In genomic region chr11:118560806-118561205, GRCh38 we compare ENCODE assay signal across 6 cellular contexts. TPM values are rescaled to one million over a fixed set of nuclear protein-coding genes. Genes with fewer than 3 reads are reported as not detected.
"Had no signal": no experiment of that assay in that cellular context is flagged by ENCODE, and none has a peak within 500 bp of the region (broad histone marks: within the 10 kb centered on the region; RNA-seq: fewer than 3 reads in every experiment).

No MANE protein-coding gene starts in this region.

- H3K27ac ChIP-seq: HL-60 had no signal

- H3K9me3 Mint-ChIP-seq: IgD-negative memory B cell had no signal

- ATAC-seq: HepG2, K562 had no signal

- H3K27ac Mint-ChIP-seq: IgD-negative memory B cell had no signal

- DNase-seq: IMR-90 had no signal

- H3K27me3 Mint-ChIP-seq: IgD-negative memory B cell had no signal

- H3K36me3 Mint-ChIP-seq: IgD-negative memory B cell had no signal

- H3K4me3 ChIP-seq: K562 had no signal

RNA-seq across cellular contexts. Expression of gene TTC36, which starts 33.5 kb away (rescaled TPM):
- total RNA-seq: HT-29, IMR-90 had no signal
- polyA plus RNA-seq: IMR-90 had no signal

RNA-seq across cellular contexts. Expression of gene PHLDB1, which starts 46.6 kb away (rescaled TPM):
- polyA plus RNA-seq: IgD-negative memory B cell had no signal
